In genomic region chr7:77079624-77080023, GRCh38 we compare ENCODE assay signal across 6 cellular contexts. TPM values are rescaled to one million over a fixed set of nuclear protein-coding genes. Genes with fewer than 3 reads are reported as not detected.
"Had no signal": no experiment of that assay in that cellular context is flagged by ENCODE, and none has a peak within 500 bp of the region (broad histone marks: within the 10 kb centered on the region; RNA-seq: fewer than 3 reads in every experiment).

No MANE protein-coding gene starts in this region.

RNA-seq across cellular contexts. Expression of gene SPDYE18, which starts 17.3 kb away (rescaled TPM):
- total RNA-seq: GM23338, H1, H9, HT-29 had no signal
- polyA plus RNA-seq: H1, HepG2, IgD-negative memory B cell had no signal

RNA-seq across cellular contexts. Expression of gene CCDC146, which starts 42.8 kb away (rescaled TPM):
- total RNA-seq: HT-29 had no signal

RNA-seq across cellular contexts. Expression of gene SPDYE17, which starts 47.5 kb away (rescaled TPM):
- total RNA-seq: GM23338, H1, H9, HepG2, HT-29 had no signal
- polyA plus RNA-seq: GM23338, H1, HepG2, IgD-negative memory B cell had no signal
